Comparison of ENCODE assay signal across 1 cellular context in the genomic region with DNA sequence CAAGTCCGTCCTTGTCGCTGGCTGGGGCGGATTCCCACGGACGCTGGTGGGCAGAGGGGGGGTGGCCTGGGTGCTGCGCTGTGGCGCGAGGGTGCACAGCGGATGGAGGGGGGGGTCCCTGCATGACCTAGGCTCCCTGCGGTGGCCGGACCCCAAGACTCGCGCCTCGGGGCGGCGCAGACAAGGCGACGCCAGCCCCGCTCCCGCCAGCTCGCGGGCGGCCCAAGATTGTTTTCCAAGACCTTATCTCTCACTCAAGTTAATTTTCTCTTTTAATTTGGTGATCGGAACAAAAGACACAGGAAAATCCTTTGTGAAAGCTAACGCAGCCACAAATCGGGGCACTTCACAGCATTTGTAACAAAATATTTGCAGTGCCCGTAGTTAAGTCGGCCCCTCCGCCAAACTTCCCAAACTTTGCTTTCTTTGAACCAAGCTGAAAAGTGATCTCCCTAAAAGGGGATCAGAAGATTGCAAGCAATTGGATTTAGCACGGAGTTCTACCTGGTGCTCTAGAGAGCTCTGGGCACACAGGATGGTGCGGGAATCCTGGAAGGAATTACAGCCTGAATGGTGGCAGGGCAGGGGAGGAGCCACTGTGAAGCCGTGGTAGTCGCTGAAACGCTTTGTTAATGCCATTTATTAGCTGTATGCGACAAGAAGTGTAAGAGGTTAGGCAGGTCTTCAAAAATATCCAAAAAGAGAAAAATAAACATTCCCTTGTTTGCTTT.
A peak's percentile ranks its signal among the peaks of the same experiment; 100 is the strongest.
TF ChIP-seq lines count a peak whose summit lies in the region.

No MANE protein-coding gene starts in this region.

TF ChIP-seq in liver, 16 proteins besides CTCF, POLR2A, EP300 and RAD21 (continued from another document):
- TF ChIP-seq, protein P1, sequence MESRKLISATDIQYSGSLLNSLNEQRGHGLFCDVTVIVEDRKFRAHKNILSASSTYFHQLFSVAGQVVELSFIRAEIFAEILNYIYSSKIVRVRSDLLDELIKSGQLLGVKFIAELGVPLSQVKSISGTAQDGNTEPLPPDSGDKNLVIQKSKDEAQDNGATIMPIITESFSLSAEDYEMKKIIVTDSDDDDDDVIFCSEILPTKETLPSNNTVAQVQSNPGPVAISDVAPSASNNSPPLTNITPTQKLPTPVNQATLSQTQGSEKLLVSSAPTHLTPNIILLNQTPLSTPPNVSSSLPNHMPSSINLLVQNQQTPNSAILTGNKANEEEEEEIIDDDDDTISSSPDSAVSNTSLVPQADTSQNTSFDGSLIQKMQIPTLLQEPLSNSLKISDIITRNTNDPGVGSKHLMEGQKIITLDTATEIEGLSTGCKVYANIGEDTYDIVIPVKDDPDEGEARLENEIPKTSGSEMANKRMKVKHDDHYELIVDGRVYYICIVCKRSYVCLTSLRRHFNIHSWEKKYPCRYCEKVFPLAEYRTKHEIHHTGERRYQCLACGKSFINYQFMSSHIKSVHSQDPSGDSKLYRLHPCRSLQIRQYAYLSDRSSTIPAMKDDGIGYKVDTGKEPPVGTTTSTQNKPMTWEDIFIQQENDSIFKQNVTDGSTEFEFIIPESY (IDR thresholded peaks at IDR 0.05), result no peak
- TF ChIP-seq HNF4A (conservative IDR thresholded peaks at IDR 0.05) (no peak), FOXA1 (IDR thresholded peaks at IDR 0.05) (no peak), GABPA (IDR thresholded peaks at IDR 0.05 in 1 of 2, conservative IDR thresholded peaks at IDR 0.05 in 1 of 2) (no peak), TAF1 (conservative IDR thresholded peaks at IDR 0.05) (peak; percentile 75)
